31 cellular contexts compared by ENCODE assay signal in genomic region chr1:70360321-70360720, GRCh38. TPM values are rescaled to one million over a fixed set of nuclear protein-coding genes. Genes with fewer than 3 reads are reported as not detected.
A peak's percentile ranks its signal among the peaks of the same experiment; 100 is the strongest.
DNase-seq lines count a peak whose midpoint lies in the region; ATAC-seq, FAIRE-seq and TF ChIP-seq lines count a peak whose summit lies in the region.
"Had no signal": no experiment of that assay in that cellular context is flagged by ENCODE, and none has a peak within 500 bp of the region (broad histone marks: within the 10 kb centered on the region; RNA-seq: fewer than 3 reads in every experiment).

No MANE protein-coding gene starts in this region.

- ATAC-seq in PC-3 (peak; percentile 17; the same call in 1 of the 2 replicates), GM18498 (IDR thresholded peaks at IDR 0.05; ENCODE audit: unreplicated experiment) (no peak)
- ATAC-seq: left lobe of liver; naive thymus-derived CD4-positive, alpha-beta T cell; SK-N-SH treated with all-trans-retinoic acid at 6 μM for 48 hours had no signal

- POLR2A ChIA-PET in PC-3 (lab: Charles Lee; ENCODE audit: unreplicated experiment) (no interaction called here), endothelial cell of umbilical vein (lab: Charles Lee) (no interaction called here)

- H3K27me3 ChIP-seq in PC-3 (ENCODE audit: low read length) (no peaks in the 10 kb centered on the region), endothelial cell of umbilical vein (ENCODE audit: control insufficient read depth in 2 of 2, insufficient read depth in 2 of 2, low read length in 2 of 2) (no peaks in the 10 kb centered on the region), small intestine (ENCODE audit: control insufficient read depth in 2 of 2, insufficient read depth in 2 of 2, low read length in 2 of 2) (no peaks in the 10 kb centered on the region)
- H3K27me3 ChIP-seq: MG63, upper lobe of left lung had no signal

- dilution Hi-C loops in endothelial cell of umbilical vein (cut with MboI; ENCODE audit: extremely low pct_ligation_motif_present, low sequenced_read_pairs) = no loop called here

- CTCF ChIA-PET in PC-3 (lab: Charles Lee) (no interaction called here), endothelial cell of umbilical vein (lab: Charles Lee) (no interaction called here)

- no peaks in the 10 kb centered on the region for H3F3A ChIP-seq in PC-3 (ENCODE audit: low read length, unreplicated experiment)

- H3K9me3 ChIP-seq in PC-3 (ENCODE audit: low read length) (no peaks in the 10 kb centered on the region), endothelial cell of umbilical vein (replicated peaks; ENCODE audit: control insufficient read depth, insufficient read depth, low read length) (no peaks in the 10 kb centered on the region), small intestine (ENCODE audit: control insufficient read depth, low read depth) (no peaks in the 10 kb centered on the region)
- H3K9me3 ChIP-seq: MG63, upper lobe of left lung had no signal

- H2AFZ ChIP-seq in PC-3 (ENCODE audit: low read length) (no peak overlapping the region), endothelial cell of umbilical vein (ENCODE audit: low read depth, low read length) (no peak overlapping the region)
- H2AFZ ChIP-seq: GM23248 had no signal

- H3K4me3 ChIP-seq in PC-3 (ENCODE audit: low read length) (peak overlapping the region; percentile 49), endothelial cell of umbilical vein (replicated peaks in 1 of 3; ENCODE audit: insufficient read depth in 1 of 3, low read depth in 1 of 3, low read length in 3 of 3) (no peak overlapping the region), small intestine (ENCODE audit: low read depth in 1 of 2, low read length in 2 of 2) (no peak overlapping the region)
- H3K4me3 ChIP-seq: GM23248, MG63, skin epidermis, upper lobe of left lung had no signal

- H4K20me1 ChIP-seq in PC-3 (ENCODE audit: low read length) (no peaks in the 10 kb centered on the region), endothelial cell of umbilical vein (replicated peaks; ENCODE audit: control insufficient read depth, extremely low read depth, insufficient read depth, low read length) (no peaks in the 10 kb centered on the region)

- no peaks in the 10 kb centered on the region for H3K36me3 ChIP-seq in PC-3 (ENCODE audit: low read depth, low read length)
- H3K36me3 ChIP-seq in endothelial cell of umbilical vein (ENCODE audit: control insufficient read depth in 2 of 2, extremely low read depth in 1 of 2, insufficient read depth in 2 of 2, low read length in 2 of 2) = no peaks in the 10 kb centered on the region
- H3K36me3 ChIP-seq in small intestine (ENCODE audit: control insufficient read depth in 2 of 2, insufficient read depth in 2 of 2, low read length in 2 of 2) = no peaks in the 10 kb centered on the region
- H3K36me3 ChIP-seq: MG63, upper lobe of left lung had no signal

- H3K9me1 ChIP-seq in endothelial cell of umbilical vein (replicated peaks; ENCODE audit: control insufficient read depth, extremely low read depth, insufficient read depth, low read length) = no peaks in the 10 kb centered on the region

- H3K27ac ChIP-seq in PC-3 (ENCODE audit: low read length) (peak overlapping the region; percentile 66), endothelial cell of umbilical vein (ENCODE audit: insufficient read depth, low read depth, low read length) (no peak overlapping the region), small intestine (ENCODE audit: low read depth in 1 of 2, low read length in 1 of 2) (no peak overlapping the region)
- H3K27ac ChIP-seq: epithelial cell of prostate, GM23248, RWPE1, skin epidermis, upper lobe of left lung had no signal

- peak; percentile 11 for DNase-seq in NCI-H748 (lab: John Stamatoyannopoulos, UW; ENCODE audit: unreplicated experiment)
- DNase-seq in NCI-H748 treated with DMSO at 0.1 percent for 48 hours (lab: John Stamatoyannopoulos, UW) = no peak
- DNase-seq in PC-3 = peak; percentile 65
- DNase-seq in endothelial cell of umbilical vein (ENCODE audit: low read depth, low spot score) = no peak
- DNase-seq in small intestine = peak; percentile 25
- DNase-seq in NCI-H526 treated with DMSO at 0.1 percent for 48 hours (lab: John Stamatoyannopoulos, UW) = no peak
- DNase-seq in NCI-H2029 (lab: John Stamatoyannopoulos, UW) = no peak
- DNase-seq: activated CD4-positive, alpha-beta memory T cell treated with anti-CD3 and anti-CD28 coated beads, Interleukin-2, amount 10 ng/mL, durations not matched to agents 7 days and 5 days; activated naive CD8-positive, alpha-beta T cell treated with anti-CD3 and anti-CD28 coated beads for 36 hours; AML-193; CD8-positive, alpha-beta memory T cell; cerebellar nuclear complex; DMS79; GM23248; IMR-90; MG63; naive thymus-derived CD4-positive, alpha-beta T cell; NCI-H1417; NCI-H2107; NCI-H510A; stimulated activated CD4-positive, alpha-beta T cell treated with anti-CD3 and anti-CD28 coated beads, Interleukin-2, amount 100 ng/mL, for 24 hours; substantia nigra; T-helper 9 cell; upper lobe of left lung had no signal

- TF ChIP-seq POLR2A in endothelial cell of umbilical vein (IDR thresholded peaks at IDR 0.05; ENCODE audit: low read depth, low read length) = no peak

- peaks cover 33% of the 10 kb centered on the region for H3K79me2 ChIP-seq in PC-3 (ENCODE audit: low read length)
- H3K79me2 ChIP-seq in endothelial cell of umbilical vein (ENCODE audit: control insufficient read depth, insufficient read depth, low read length) = no peaks in the 10 kb centered on the region

- H3K4me1 ChIP-seq in PC-3 (ENCODE audit: insufficient read depth, low read length) (peaks cover 41% of the 10 kb centered on the region), endothelial cell of umbilical vein (ENCODE audit: control insufficient read depth, extremely low read depth, insufficient read depth, low read length) (peaks cover 3% of the 10 kb centered on the region), small intestine (ENCODE audit: control insufficient read depth in 2 of 2, insufficient read depth in 1 of 2, low read depth in 1 of 2, low read length in 1 of 2) (no peaks in the 10 kb centered on the region)

- peak overlapping the region; percentile 47 for H3K4me2 ChIP-seq in PC-3 (ENCODE audit: low read length)
- H3K4me2 ChIP-seq in endothelial cell of umbilical vein (ENCODE audit: insufficient read depth, low read length) = no peak overlapping the region

- no peaks in the 10 kb centered on the region for H3K9me2 ChIP-seq in PC-3 (replicated peaks; ENCODE audit: low read length)

- FAIRE-seq in endothelial cell of umbilical vein (lab: Jason Lieb, UNC) (peak; percentile 8), small intestine (lab: Jason Lieb, UNC) (no peak)
- FAIRE-seq: A204.1 had no signal

- H3K9ac ChIP-seq in PC-3 (ENCODE audit: low read length) (peak overlapping the region; percentile 50), endothelial cell of umbilical vein (replicated peaks; ENCODE audit: extremely low read depth, insufficient read depth, low read length) (no peak overlapping the region)
- H3K9ac ChIP-seq: GM23248 had no signal

- no TSS peak for BruUV-seq in PC-3 (replicated peaks; lab: Mats Ljungman, UMichigan)
- BruUV-seq in endothelial cell of umbilical vein (replicated peaks; lab: Mats Ljungman, UMichigan) = no TSS peak

- intact Hi-C loops in PC-3 (cut with micrococcal nuclease) = no loop called here
- intact Hi-C loops in endothelial cell of umbilical vein (cut with micrococcal nuclease) = no loop called here

- WGBS in small intestine, 3 donors = 64 to 74% (median 74%) methylated on average over 5 of the region's 5 CpGs

- TF ChIP-seq CTCF in PC-3 (conservative IDR thresholded peaks at IDR 0.05; ENCODE audit: low read depth, low read length) (no peak), endothelial cell of umbilical vein (IDR thresholded peaks at IDR 0.05; ENCODE audit: extremely low read depth in 1 of 2, insufficient read depth in 1 of 2, low read depth in 1 of 2, low read length in 2 of 2) (no peak)

TF ChIP-seq in endothelial cell of umbilical vein, 7 proteins besides CTCF, POLR2A, EP300 and RAD21:
- TF ChIP-seq EZH2 (IDR thresholded peaks at IDR 0.05; ENCODE audit: borderline replicate concordance, low read depth, low read length, severe bottlenecking) (no peak), POLR2AphosphoS5 (IDR thresholded peaks at IDR 0.05; ENCODE audit: insufficient read depth, low read depth, low read length) (no peak), MAX (IDR thresholded peaks at IDR 0.05; ENCODE audit: insufficient read depth, insufficient read length) (no peak), JUN (IDR thresholded peaks at IDR 0.05; ENCODE audit: borderline replicate concordance, insufficient read depth, insufficient read length, low read depth) (no peak), FOS (IDR thresholded peaks at IDR 0.05; ENCODE audit: borderline replicate concordance, insufficient read depth, low read length) (no peak), MYC (IDR thresholded peaks at IDR 0.05; ENCODE audit: low read depth, low read length) (no peak), GATA2 (IDR thresholded peaks at IDR 0.05; ENCODE audit: insufficient read depth, insufficient read length, low read depth, low read length) (no peak)

RNA-seq across cellular contexts. Expression of gene ANKRD13C, which starts 5.8 kb away (rescaled TPM):
- total RNA-seq in PC-3 (2014; rRNA removed) (38.0 and 41.5 TPM in 2 replicates), endothelial cell of umbilical vein (17.3 and 17.6 TPM in 2 replicates)
- polyA plus RNA-seq in endothelial cell of umbilical vein (4.6 and 4.9 TPM in 2 replicates), small intestine (1 to 10 TPM; 6.9 to 9.7 (median 8.4) TPM)
- 5.2 and 7.1 TPM in 2 replicates for polyA plus RNA-seq in endothelial cell of umbilical vein (2011; cell fraction: cytosol; rRNA removed)
- polyA plus RNA-seq in endothelial cell of umbilical vein (2011; cell fraction: nucleus; rRNA removed) = 9.4 and 9.7 TPM in 2 replicates
- 8.9 and 11.5 TPM in 2 replicates for polyA plus RNA-seq in endothelial cell of umbilical vein (2012)
- polyA minus RNA-seq in endothelial cell of umbilical vein = 9.7 and 10.5 TPM in 2 replicates
- polyA minus RNA-seq in endothelial cell of umbilical vein (2011; cell fraction: cytosol; rRNA and poly(A)+ RNA removed) = 19.6 TPM
- polyA minus RNA-seq in endothelial cell of umbilical vein (2011; cell fraction: nucleus; rRNA and poly(A)+ RNA removed) = 24.7 and 29.6 TPM in 2 replicates

RNA-seq across cellular contexts. Expression of gene CTH, which starts 50.7 kb away (rescaled TPM):
- total RNA-seq in PC-3 (2014; rRNA removed) (8.5 and 13.2 TPM in 2 replicates), endothelial cell of umbilical vein (2.6 and 3.2 TPM in 2 replicates)
- polyA plus RNA-seq in endothelial cell of umbilical vein (1.7 and 2.0 TPM in 2 replicates), small intestine (10 to 100 TPM in 1 of 3 donors, 1 to 10 TPM in 2; 3.8 to 26.5 (median 6.8) TPM)
- 1.4 and 1.6 TPM in 2 replicates for polyA plus RNA-seq in endothelial cell of umbilical vein (2011; cell fraction: cytosol; rRNA removed)
- 1.9 and 2.2 TPM in 2 replicates for polyA plus RNA-seq in endothelial cell of umbilical vein (2011; cell fraction: nucleus; rRNA removed)
- polyA plus RNA-seq in endothelial cell of umbilical vein (2012) = 1.2 and 1.3 TPM in 2 replicates
- 2.5 and 3.7 TPM in 2 replicates for polyA minus RNA-seq in endothelial cell of umbilical vein
- polyA minus RNA-seq in endothelial cell of umbilical vein (2011; cell fraction: cytosol; rRNA and poly(A)+ RNA removed) = 23.0 TPM
- 2.8 and 3.5 TPM in 2 replicates for polyA minus RNA-seq in endothelial cell of umbilical vein (2011; cell fraction: nucleus; rRNA and poly(A)+ RNA removed)

Comparison
In these comparisons a context has a peak if more than half of its experiments do, and no peak if none do; other contexts are left out.
1. DNase-seq: peak in NCI-H748 (single experiment), PC-3 (single experiment) and small intestine (single experiment); none in NCI-H748 treated with DMSO at 0.1 percent for 48 hours (single experiment), endothelial cell of umbilical vein (single experiment), NCI-H526 treated with DMSO at 0.1 percent for 48 hours (single experiment) and NCI-H2029 (single experiment).